8 cellular contexts compared by ENCODE assay signal in the genomic region with DNA sequence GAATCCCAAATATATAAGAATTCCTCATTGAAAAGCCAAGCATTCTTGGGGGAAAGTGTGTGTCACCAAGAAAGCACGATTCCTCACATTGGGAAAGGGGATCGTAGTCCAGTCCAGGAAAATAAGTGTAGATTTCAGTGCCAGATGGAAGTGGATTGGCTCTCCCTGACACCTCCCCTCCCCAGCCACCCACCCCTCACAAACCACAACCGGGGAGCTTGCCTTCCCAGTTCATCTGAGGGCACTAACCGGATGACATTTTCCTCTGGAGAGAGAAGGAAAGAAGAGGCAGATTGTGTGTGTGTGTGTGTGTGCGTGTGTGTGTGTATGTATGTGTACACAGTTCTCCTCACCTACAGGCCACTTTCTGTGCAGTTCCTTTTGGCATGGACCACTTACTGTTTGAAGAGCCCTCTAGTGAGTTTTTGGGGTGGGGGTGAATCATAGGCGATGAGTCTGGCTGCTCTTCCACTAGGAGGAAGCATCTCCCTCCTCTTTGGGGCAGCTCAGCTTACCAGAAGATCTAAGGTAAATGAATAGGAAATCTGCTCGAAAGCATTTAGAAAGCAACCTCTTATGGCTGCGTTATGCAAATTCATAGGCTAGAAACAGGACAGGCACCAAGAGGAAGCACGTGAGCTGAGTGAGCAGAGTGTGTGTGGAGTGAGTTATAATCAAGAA. TPM values are rescaled to one million over a fixed set of nuclear protein-coding genes. Genes with fewer than 3 reads are reported as not detected.
DNase-seq lines count a peak whose midpoint lies in the region; ATAC-seq and TF ChIP-seq lines count a peak whose summit lies in the region.

No MANE protein-coding gene starts in this region.

- ATAC-seq in GM18909 (IDR thresholded peaks at IDR 0.05; ENCODE audit: poor library complexity, unreplicated experiment), result peak; percentile 80
- ATAC-seq in HG02885 (IDR thresholded peaks at IDR 0.05; ENCODE audit: poor library complexity, unreplicated experiment), result peak; percentile 78
- ATAC-seq in mucosa of descending colon, result peak; percentile 38

- H3K9me3 ChIP-seq in WERI-Rb-1 (ENCODE audit: severe bottlenecking), result no peaks in the 10 kb centered on the region
- H3K9me3 ChIP-seq in mucosa of descending colon, result no peaks in the 10 kb centered on the region
- H3K9me3 ChIP-seq in BE2C, result no peaks in the 10 kb centered on the region

- H3K27me3 ChIP-seq in WERI-Rb-1 (ENCODE audit: insufficient read depth, low read depth, severe bottlenecking), result no peaks in the 10 kb centered on the region
- no peaks in the 10 kb centered on the region for H3K27me3 ChIP-seq in BE2C

- TF ChIP-seq CTCF in WERI-Rb-1 (IDR thresholded peaks at IDR 0.05; ENCODE audit: low read depth, low read length), result peak; percentile 48; the same call in 1 of the 2 replicates
- no peak for TF ChIP-seq CTCF in mucosa of descending colon (IDR thresholded peaks at IDR 0.05)
- no peak for TF ChIP-seq CTCF in BE2C (IDR thresholded peaks at IDR 0.05; ENCODE audit: low read depth, low read length)

- no peak overlapping the region for H3K4me3 ChIP-seq in WERI-Rb-1 (ENCODE audit: low read depth, low read length)
- no peak overlapping the region for H3K4me3 ChIP-seq in mucosa of descending colon
- H3K4me3 ChIP-seq in BE2C (ENCODE audit: low read depth, low read length), result no peak overlapping the region

- peak; percentile 80 for DNase-seq in WERI-Rb-1
- DNase-seq in mucosa of descending colon, result no peak
- DNase-seq in NOMO-1 treated with dmso at 0.1 percent for 144 hours (lab: John Stamatoyannopoulos, UW; ENCODE audit: unreplicated experiment), result no peak
- DNase-seq in BE2C, result no peak
- DNase-seq in NCI-H146 treated with DMSO at 0.1 percent for 48 hours (lab: John Stamatoyannopoulos, UW; ENCODE audit: unreplicated experiment), result no peak
- DNase-seq in activated CD4-positive, CD25-positive, alpha-beta regulatory T cell treated with anti-CD3 and anti-CD28 coated beads, Interleukin-2, amount 50 U/mL, for 72 hours, result no peak

- H3K36me3 ChIP-seq in WERI-Rb-1, result no peaks in the 10 kb centered on the region
- no peaks in the 10 kb centered on the region for H3K36me3 ChIP-seq in mucosa of descending colon (ENCODE audit: low read depth)
- no peaks in the 10 kb centered on the region for H3K36me3 ChIP-seq in BE2C

- no peaks in the 10 kb centered on the region for H3K4me1 ChIP-seq in mucosa of descending colon (ENCODE audit: low read depth)
- H3K4me1 ChIP-seq in BE2C, result no peaks in the 10 kb centered on the region

- intact Hi-C loops in mucosa of descending colon (cut with DNase I, micrococcal nuclease), result no loop called here

- no peak overlapping the region for H3K27ac ChIP-seq in WERI-Rb-1

RNA-seq across cellular contexts. Expression of gene DAAM2, which starts 20.8 kb away (rescaled TPM):
- 10 to 100 TPM in 1 of 3 donors, 1 to 10 TPM in 2; 6.1 to 27.8 (median 9.1) TPM for total RNA-seq in mucosa of descending colon
- not detected for polyA plus RNA-seq in BE2C (2012; ENCODE audit: insufficient read depth, insufficient read length, low read depth)
